Comparison of ENCODE assay signal across 1 cellular context in genomic region chr3:196287405-196288140, GRCh38.
TF ChIP-seq lines count a peak whose summit lies in the region.

Gene PCYT1A (minus strand): TSS chr3:196287726. CDS start chr3:196270531, 17,195 bp downstream.

TF ChIP-seq in HepG2, 621 proteins besides CTCF, POLR2A, EP300 and RAD21 (continued from another document and continues in another):
- TF ChIP-seq TFAP4 (IDR thresholded peaks at IDR 0.05; ENCODE audit: borderline replicate concordance, low read depth): peak; percentile 91
- peak; percentile 81 for TF ChIP-seq PHF21A (CRISPR knock-in tag; IDR thresholded peaks at IDR 0.05)
- no peak for TF ChIP-seq ARNTL (CRISPR knock-in tag; IDR thresholded peaks at IDR 0.05)
- TF ChIP-seq BATF2 (CRISPR knock-in tag; IDR thresholded peaks at IDR 0.05): peak; percentile 88
- TF ChIP-seq ARID5B (CRISPR knock-in tag; IDR thresholded peaks at IDR 0.05): peak; percentile 54
- no peak for TF ChIP-seq TEF (CRISPR knock-in tag; IDR thresholded peaks at IDR 0.05)
- TF ChIP-seq ATF2 (CRISPR knock-in tag; IDR thresholded peaks at IDR 0.05): peak; percentile 61; the same call in 1 of the 2 replicates
- peak; percentile 96 for TF ChIP-seq KAT8 (CRISPR knock-in tag; IDR thresholded peaks at IDR 0.05)
- TF ChIP-seq CAMTA2 (CRISPR knock-in tag; IDR thresholded peaks at IDR 0.05; ENCODE audit: borderline replicate concordance): peak; percentile 20; the same call in 1 of the 2 replicates
- TF ChIP-seq ZBTB42 (CRISPR knock-in tag; IDR thresholded peaks at IDR 0.05): no peak
- peak; percentile 24; the same call in 1 of the 2 replicates for TF ChIP-seq KLF6 (CRISPR knock-in tag; IDR thresholded peaks at IDR 0.05)
- TF ChIP-seq GABPB1 (CRISPR knock-in tag; IDR thresholded peaks at IDR 0.05): peak; percentile 97
- no peak for TF ChIP-seq HNRNPK (IDR thresholded peaks at IDR 0.05; ENCODE audit: low read depth, low read length, poor library complexity, severe bottlenecking)
- TF ChIP-seq ZNF496 (CRISPR knock-in tag; IDR thresholded peaks at IDR 0.05; ENCODE audit: insufficient replicate concordance): no peak
- TF ChIP-seq, protein P1, sequence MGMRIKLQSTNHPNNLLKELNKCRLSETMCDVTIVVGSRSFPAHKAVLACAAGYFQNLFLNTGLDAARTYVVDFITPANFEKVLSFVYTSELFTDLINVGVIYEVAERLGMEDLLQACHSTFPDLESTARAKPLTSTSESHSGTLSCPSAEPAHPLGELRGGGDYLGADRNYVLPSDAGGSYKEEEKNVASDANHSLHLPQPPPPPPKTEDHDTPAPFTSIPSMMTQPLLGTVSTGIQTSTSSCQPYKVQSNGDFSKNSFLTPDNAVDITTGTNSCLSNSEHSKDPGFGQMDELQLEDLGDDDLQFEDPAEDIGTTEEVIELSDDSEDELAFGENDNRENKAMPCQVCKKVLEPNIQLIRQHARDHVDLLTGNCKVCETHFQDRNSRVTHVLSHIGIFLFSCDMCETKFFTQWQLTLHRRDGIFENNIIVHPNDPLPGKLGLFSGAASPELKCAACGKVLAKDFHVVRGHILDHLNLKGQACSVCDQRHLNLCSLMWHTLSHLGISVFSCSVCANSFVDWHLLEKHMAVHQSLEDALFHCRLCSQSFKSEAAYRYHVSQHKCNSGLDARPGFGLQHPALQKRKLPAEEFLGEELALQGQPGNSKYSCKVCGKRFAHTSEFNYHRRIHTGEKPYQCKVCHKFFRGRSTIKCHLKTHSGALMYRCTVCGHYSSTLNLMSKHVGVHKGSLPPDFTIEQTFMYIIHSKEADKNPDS (CRISPR knock-in tag; IDR thresholded peaks at IDR 0.05): no peak
- TF ChIP-seq, protein P2, sequence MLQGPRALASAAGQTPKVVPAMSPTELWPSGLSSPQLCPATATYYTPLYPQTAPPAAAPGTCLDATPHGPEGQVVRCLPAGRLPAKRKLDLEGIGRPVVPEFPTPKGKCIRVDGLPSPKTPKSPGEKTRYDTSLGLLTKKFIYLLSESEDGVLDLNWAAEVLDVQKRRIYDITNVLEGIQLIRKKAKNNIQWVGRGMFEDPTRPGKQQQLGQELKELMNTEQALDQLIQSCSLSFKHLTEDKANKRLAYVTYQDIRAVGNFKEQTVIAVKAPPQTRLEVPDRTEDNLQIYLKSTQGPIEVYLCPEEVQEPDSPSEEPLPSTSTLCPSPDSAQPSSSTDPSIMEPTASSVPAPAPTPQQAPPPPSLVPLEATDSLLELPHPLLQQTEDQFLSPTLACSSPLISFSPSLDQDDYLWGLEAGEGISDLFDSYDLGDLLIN (CRISPR knock-in tag; IDR thresholded peaks at IDR 0.05; ENCODE audit: borderline replicate concordance): 0 out of 2 replicates have a peak, but pooled peaks have one; percentile 22
- TF ChIP-seq ONECUT2 (CRISPR knock-in tag; IDR thresholded peaks at IDR 0.05): 0 out of 2 replicates have a peak, but pooled peaks have one; percentile 32
- TF ChIP-seq CENPBD1 (CRISPR knock-in tag; IDR thresholded peaks at IDR 0.05; ENCODE audit: borderline replicate concordance, low read depth): no peak
- TF ChIP-seq, protein P3, sequence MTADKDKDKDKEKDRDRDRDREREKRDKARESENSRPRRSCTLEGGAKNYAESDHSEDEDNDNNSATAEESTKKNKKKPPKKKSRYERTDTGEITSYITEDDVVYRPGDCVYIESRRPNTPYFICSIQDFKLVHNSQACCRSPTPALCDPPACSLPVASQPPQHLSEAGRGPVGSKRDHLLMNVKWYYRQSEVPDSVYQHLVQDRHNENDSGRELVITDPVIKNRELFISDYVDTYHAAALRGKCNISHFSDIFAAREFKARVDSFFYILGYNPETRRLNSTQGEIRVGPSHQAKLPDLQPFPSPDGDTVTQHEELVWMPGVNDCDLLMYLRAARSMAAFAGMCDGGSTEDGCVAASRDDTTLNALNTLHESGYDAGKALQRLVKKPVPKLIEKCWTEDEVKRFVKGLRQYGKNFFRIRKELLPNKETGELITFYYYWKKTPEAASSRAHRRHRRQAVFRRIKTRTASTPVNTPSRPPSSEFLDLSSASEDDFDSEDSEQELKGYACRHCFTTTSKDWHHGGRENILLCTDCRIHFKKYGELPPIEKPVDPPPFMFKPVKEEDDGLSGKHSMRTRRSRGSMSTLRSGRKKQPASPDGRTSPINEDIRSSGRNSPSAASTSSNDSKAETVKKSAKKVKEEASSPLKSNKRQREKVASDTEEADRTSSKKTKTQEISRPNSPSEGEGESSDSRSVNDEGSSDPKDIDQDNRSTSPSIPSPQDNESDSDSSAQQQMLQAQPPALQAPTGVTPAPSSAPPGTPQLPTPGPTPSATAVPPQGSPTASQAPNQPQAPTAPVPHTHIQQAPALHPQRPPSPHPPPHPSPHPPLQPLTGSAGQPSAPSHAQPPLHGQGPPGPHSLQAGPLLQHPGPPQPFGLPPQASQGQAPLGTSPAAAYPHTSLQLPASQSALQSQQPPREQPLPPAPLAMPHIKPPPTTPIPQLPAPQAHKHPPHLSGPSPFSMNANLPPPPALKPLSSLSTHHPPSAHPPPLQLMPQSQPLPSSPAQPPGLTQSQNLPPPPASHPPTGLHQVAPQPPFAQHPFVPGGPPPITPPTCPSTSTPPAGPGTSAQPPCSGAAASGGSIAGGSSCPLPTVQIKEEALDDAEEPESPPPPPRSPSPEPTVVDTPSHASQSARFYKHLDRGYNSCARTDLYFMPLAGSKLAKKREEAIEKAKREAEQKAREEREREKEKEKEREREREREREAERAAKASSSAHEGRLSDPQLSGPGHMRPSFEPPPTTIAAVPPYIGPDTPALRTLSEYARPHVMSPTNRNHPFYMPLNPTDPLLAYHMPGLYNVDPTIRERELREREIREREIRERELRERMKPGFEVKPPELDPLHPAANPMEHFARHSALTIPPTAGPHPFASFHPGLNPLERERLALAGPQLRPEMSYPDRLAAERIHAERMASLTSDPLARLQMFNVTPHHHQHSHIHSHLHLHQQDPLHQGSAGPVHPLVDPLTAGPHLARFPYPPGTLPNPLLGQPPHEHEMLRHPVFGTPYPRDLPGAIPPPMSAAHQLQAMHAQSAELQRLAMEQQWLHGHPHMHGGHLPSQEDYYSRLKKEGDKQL (CRISPR knock-in tag; IDR thresholded peaks at IDR 0.05; ENCODE audit: low read depth): no peak
- TF ChIP-seq, protein P4, sequence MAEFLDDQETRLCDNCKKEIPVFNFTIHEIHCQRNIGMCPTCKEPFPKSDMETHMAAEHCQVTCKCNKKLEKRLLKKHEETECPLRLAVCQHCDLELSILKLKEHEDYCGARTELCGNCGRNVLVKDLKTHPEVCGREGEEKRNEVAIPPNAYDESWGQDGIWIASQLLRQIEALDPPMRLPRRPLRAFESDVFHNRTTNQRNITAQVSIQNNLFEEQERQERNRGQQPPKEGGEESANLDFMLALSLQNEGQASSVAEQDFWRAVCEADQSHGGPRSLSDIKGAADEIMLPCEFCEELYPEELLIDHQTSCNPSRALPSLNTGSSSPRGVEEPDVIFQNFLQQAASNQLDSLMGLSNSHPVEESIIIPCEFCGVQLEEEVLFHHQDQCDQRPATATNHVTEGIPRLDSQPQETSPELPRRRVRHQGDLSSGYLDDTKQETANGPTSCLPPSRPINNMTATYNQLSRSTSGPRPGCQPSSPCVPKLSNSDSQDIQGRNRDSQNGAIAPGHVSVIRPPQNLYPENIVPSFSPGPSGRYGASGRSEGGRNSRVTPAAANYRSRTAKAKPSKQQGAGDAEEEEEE (CRISPR knock-in tag; IDR thresholded peaks at IDR 0.05; ENCODE audit: borderline replicate concordance): no peak
